1 cellular context compared by ENCODE assay signal in genomic region chr12:106120578-106121105, GRCh38.
A peak's percentile ranks its signal among the peaks of the same experiment; 100 is the strongest.
TF ChIP-seq lines count a peak whose summit lies in the region.

No MANE protein-coding gene starts in this region.

TF ChIP-seq in HepG2, 621 proteins besides CTCF, POLR2A, EP300 and RAD21 (continued from another document):
- TF ChIP-seq, protein P1, sequence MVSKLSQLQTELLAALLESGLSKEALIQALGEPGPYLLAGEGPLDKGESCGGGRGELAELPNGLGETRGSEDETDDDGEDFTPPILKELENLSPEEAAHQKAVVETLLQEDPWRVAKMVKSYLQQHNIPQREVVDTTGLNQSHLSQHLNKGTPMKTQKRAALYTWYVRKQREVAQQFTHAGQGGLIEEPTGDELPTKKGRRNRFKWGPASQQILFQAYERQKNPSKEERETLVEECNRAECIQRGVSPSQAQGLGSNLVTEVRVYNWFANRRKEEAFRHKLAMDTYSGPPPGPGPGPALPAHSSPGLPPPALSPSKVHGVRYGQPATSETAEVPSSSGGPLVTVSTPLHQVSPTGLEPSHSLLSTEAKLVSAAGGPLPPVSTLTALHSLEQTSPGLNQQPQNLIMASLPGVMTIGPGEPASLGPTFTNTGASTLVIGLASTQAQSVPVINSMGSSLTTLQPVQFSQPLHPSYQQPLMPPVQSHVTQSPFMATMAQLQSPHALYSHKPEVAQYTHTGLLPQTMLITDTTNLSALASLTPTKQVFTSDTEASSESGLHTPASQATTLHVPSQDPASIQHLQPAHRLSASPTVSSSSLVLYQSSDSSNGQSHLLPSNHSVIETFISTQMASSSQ (IDR thresholded peaks at IDR 0.05; ENCODE audit: low read depth): peak; percentile 59
- TF ChIP-seq, protein P1 (CRISPR knock-in tag; IDR thresholded peaks at IDR 0.05; ENCODE audit: borderline replicate concordance): peak; percentile 85; the same call in 1 of the 2 replicates
- TF ChIP-seq HOXA9 (CRISPR knock-in tag; IDR thresholded peaks at IDR 0.05; ENCODE audit: borderline replicate concordance) (no peak), FOXK1 (CRISPR knock-in tag; IDR thresholded peaks at IDR 0.05; ENCODE audit: borderline replicate concordance, low read depth) (peak; percentile 56), TGIF2 (CRISPR knock-in tag; IDR thresholded peaks at IDR 0.05) (peak; percentile 51; the same call in 1 of the 2 replicates), SAP130 (CRISPR knock-in tag; IDR thresholded peaks at IDR 0.05; ENCODE audit: low read depth) (peak; percentile 62), ZNF570 (CRISPR knock-in tag; IDR thresholded peaks at IDR 0.05; ENCODE audit: borderline replicate concordance) (no peak), ZBTB21 (CRISPR knock-in tag; IDR thresholded peaks at IDR 0.05) (peak; percentile 85), HOXA3 (CRISPR knock-in tag; IDR thresholded peaks at IDR 0.05) (peak; percentile 88), ATF4 (CRISPR knock-in tag; IDR thresholded peaks at IDR 0.05) (peak in 1 of 2 experiments; percentile 95; a peak in 2 of 4 replicates), REPIN1 (CRISPR knock-in tag; IDR thresholded peaks at IDR 0.05; ENCODE audit: borderline replicate concordance, low read depth) (peak; percentile 87), ZFP82 (CRISPR knock-in tag; IDR thresholded peaks at IDR 0.05; ENCODE audit: borderline replicate concordance) (no peak), ZSCAN31 (CRISPR knock-in tag; IDR thresholded peaks at IDR 0.05; ENCODE audit: low read depth) (0 out of 2 replicates have a peak, but pooled peaks have one; percentile 38)
- TF ChIP-seq, protein P2, sequence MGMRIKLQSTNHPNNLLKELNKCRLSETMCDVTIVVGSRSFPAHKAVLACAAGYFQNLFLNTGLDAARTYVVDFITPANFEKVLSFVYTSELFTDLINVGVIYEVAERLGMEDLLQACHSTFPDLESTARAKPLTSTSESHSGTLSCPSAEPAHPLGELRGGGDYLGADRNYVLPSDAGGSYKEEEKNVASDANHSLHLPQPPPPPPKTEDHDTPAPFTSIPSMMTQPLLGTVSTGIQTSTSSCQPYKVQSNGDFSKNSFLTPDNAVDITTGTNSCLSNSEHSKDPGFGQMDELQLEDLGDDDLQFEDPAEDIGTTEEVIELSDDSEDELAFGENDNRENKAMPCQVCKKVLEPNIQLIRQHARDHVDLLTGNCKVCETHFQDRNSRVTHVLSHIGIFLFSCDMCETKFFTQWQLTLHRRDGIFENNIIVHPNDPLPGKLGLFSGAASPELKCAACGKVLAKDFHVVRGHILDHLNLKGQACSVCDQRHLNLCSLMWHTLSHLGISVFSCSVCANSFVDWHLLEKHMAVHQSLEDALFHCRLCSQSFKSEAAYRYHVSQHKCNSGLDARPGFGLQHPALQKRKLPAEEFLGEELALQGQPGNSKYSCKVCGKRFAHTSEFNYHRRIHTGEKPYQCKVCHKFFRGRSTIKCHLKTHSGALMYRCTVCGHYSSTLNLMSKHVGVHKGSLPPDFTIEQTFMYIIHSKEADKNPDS (CRISPR knock-in tag; IDR thresholded peaks at IDR 0.05): no peak
- TF ChIP-seq, protein P3, sequence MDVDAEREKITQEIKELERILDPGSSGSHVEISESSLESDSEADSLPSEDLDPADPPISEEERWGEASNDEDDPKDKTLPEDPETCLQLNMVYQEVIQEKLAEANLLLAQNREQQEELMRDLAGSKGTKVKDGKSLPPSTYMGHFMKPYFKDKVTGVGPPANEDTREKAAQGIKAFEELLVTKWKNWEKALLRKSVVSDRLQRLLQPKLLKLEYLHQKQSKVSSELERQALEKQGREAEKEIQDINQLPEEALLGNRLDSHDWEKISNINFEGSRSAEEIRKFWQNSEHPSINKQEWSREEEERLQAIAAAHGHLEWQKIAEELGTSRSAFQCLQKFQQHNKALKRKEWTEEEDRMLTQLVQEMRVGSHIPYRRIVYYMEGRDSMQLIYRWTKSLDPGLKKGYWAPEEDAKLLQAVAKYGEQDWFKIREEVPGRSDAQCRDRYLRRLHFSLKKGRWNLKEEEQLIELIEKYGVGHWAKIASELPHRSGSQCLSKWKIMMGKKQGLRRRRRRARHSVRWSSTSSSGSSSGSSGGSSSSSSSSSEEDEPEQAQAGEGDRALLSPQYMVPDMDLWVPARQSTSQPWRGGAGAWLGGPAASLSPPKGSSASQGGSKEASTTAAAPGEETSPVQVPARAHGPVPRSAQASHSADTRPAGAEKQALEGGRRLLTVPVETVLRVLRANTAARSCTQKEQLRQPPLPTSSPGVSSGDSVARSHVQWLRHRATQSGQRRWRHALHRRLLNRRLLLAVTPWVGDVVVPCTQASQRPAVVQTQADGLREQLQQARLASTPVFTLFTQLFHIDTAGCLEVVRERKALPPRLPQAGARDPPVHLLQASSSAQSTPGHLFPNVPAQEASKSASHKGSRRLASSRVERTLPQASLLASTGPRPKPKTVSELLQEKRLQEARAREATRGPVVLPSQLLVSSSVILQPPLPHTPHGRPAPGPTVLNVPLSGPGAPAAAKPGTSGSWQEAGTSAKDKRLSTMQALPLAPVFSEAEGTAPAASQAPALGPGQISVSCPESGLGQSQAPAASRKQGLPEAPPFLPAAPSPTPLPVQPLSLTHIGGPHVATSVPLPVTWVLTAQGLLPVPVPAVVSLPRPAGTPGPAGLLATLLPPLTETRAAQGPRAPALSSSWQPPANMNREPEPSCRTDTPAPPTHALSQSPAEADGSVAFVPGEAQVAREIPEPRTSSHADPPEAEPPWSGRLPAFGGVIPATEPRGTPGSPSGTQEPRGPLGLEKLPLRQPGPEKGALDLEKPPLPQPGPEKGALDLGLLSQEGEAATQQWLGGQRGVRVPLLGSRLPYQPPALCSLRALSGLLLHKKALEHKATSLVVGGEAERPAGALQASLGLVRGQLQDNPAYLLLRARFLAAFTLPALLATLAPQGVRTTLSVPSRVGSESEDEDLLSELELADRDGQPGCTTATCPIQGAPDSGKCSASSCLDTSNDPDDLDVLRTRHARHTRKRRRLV (CRISPR knock-in tag; IDR thresholded peaks at IDR 0.05): 0 out of 2 replicates have a peak, but pooled peaks have one; percentile 50
